ENCODE assay signal across 11 cellular contexts in the genomic region with DNA sequence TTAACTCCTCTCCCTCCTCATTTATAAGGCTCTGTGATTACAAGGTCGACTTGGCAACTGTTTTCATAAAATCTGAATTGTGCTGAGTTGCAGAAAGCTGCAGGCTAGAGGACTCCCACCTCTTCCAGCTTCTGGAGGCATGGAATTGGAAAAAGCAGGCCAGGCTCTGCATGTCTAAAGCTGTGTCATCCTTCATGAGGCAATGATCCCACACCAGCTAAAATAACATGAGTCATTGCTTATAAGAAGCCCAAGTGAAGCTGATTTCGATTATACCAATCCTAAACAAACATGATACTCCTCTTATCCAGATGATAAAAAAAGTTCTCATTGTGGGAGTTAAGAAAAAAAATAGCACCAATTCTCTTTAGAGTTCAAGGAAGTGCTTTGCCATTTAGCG. TPM values are rescaled to one million over a fixed set of nuclear protein-coding genes. Genes with fewer than 3 reads are reported as not detected.
A peak's percentile ranks its signal among the peaks of the same experiment; 100 is the strongest.
DNase-seq lines count a peak whose midpoint lies in the region; ATAC-seq and TF ChIP-seq lines count a peak whose summit lies in the region.
"Had no signal": no experiment of that assay in that cellular context is flagged by ENCODE, and none has a peak within 500 bp of the region (broad histone marks: within the 10 kb centered on the region; RNA-seq: fewer than 3 reads in every experiment).

No MANE protein-coding gene starts in this region.

- TF ChIP-seq CTCF in body of pancreas (IDR thresholded peaks at IDR 0.05) (no peak), spleen (IDR thresholded peaks at IDR 0.05 in 8 of 11, conservative IDR thresholded peaks at IDR 0.05 in 3 of 11) (no peak)

- H3K27me3 ChIP-seq in body of pancreas (no peaks in the 10 kb centered on the region), spleen (replicated peaks in 1 of 7) (no peaks in the 10 kb centered on the region)
- H3K27me3 ChIP-seq: tibial artery had no signal

- no peaks in the 10 kb centered on the region for H3K9me3 Mint-ChIP-seq in activated naive CD8-positive, alpha-beta T cell treated with anti-CD3 and anti-CD28 coated beads, Interleukin-2, amount 50 U/mL, for 24 hours

- intact Hi-C loops in body of pancreas (cut with DNase I) = loop anchor here (10.0 kb wide), 1 partner anchor 134 kb away; no protein-coding TSS in a partner anchor
- intact Hi-C loops in spleen (cut with DNase I; ENCODE audit: low total_unique reads) = no loop called here

- H3K27ac ChIP-seq in body of pancreas = peak overlapping the region in 1 of 4 donors; percentile 3
- peak overlapping the region in 7 of 8 donors; percentile 44 to 72 (median 57) for H3K27ac ChIP-seq in spleen
- H3K27ac ChIP-seq: parathyroid adenoma had no signal

- H3K27ac Mint-ChIP-seq in activated naive CD8-positive, alpha-beta T cell treated with anti-CD3 and anti-CD28 coated beads, Interleukin-2, amount 50 U/mL, for 24 hours = no peak overlapping the region

- ATAC-seq in body of pancreas (peak; percentile 88), GM21423 (IDR thresholded peaks at IDR 0.05; ENCODE audit: unreplicated experiment) (no peak)
- no peak for ATAC-seq in activated naive CD8-positive, alpha-beta T cell treated with anti-CD3 and anti-CD28 coated beads, Interleukin-2, amount 50 U/mL, for 24 hours

- H3K4me3 ChIP-seq in body of pancreas = no peak overlapping the region
- H3K4me3 ChIP-seq in spleen = no peak overlapping the region
- H3K4me3 ChIP-seq: coronary artery, tibial artery had no signal

- H3K36me3 Mint-ChIP-seq in activated naive CD8-positive, alpha-beta T cell treated with anti-CD3 and anti-CD28 coated beads, Interleukin-2, amount 50 U/mL, for 24 hours (ENCODE audit: low read depth) = no peaks in the 10 kb centered on the region

- H3K4me3 Mint-ChIP-seq in activated naive CD8-positive, alpha-beta T cell treated with anti-CD3 and anti-CD28 coated beads, Interleukin-2, amount 50 U/mL, for 24 hours = no peak overlapping the region

- no peaks in the 10 kb centered on the region for H3K27me3 Mint-ChIP-seq in activated naive CD8-positive, alpha-beta T cell treated with anti-CD3 and anti-CD28 coated beads, Interleukin-2, amount 50 U/mL, for 24 hours

- H3K4me1 Mint-ChIP-seq in activated naive CD8-positive, alpha-beta T cell treated with anti-CD3 and anti-CD28 coated beads, Interleukin-2, amount 50 U/mL, for 24 hours = no peaks in the 10 kb centered on the region

- H3K4me1 ChIP-seq in body of pancreas (peaks cover 13% of the 10 kb centered on the region), spleen (peaks cover 0 to 13% (median 2%) of the 10 kb centered on the region in 6 donors)
- H3K4me1 ChIP-seq: parathyroid adenoma, tibial artery had no signal

- no peaks in the 10 kb centered on the region for H3K9me3 ChIP-seq in body of pancreas
- H3K9me3 ChIP-seq in spleen = no peaks in the 10 kb centered on the region
- H3K9me3 ChIP-seq: tibial artery had no signal

- no peak for TF ChIP-seq POLR2A in body of pancreas (IDR thresholded peaks at IDR 0.05)
- TF ChIP-seq POLR2A in spleen (IDR thresholded peaks at IDR 0.05) = no peak

- peak; percentile 96 for DNase-seq in HCEC 1CT
- DNase-seq in body of pancreas = peak in 1 of 4 donors; percentile 55
- peak; percentile 12 for DNase-seq in inferior parietal cortex (ENCODE audit: extremely low spot score)
- DNase-seq in spleen = no peak
- no peak for DNase-seq in T-helper 1 cell
- no peak for DNase-seq in DMS79 (lab: John Stamatoyannopoulos, UW)
- no peak for DNase-seq in activated naive CD8-positive, alpha-beta T cell treated with anti-CD3 and anti-CD28 coated beads, Interleukin-2, amount 50 U/mL, for 24 hours

- 33 to 34% methylated on average over 3 of the region's 3 CpGs for WGBS in body of pancreas, 2 donors
- 37 to 53% (median 41%) methylated on average over 3 of the region's 3 CpGs for WGBS in spleen, 5 donors

- no peaks in the 10 kb centered on the region for H3K36me3 ChIP-seq in body of pancreas (replicated peaks in 1 of 2; ENCODE audit: insufficient read depth in 1 of 2, low read depth in 2 of 2)
- H3K36me3 ChIP-seq in spleen = no peaks in the 10 kb centered on the region
- H3K36me3 ChIP-seq: tibial artery had no signal

RNA-seq across cellular contexts. Expression of a gene that starts 11.8 kb away (rescaled TPM):
- 10 to 100 TPM; 16.3 to 16.5 TPM for total RNA-seq in body of pancreas
- 10 to 100 TPM; 13.8 to 78.3 (median 43.6) TPM for total RNA-seq in spleen
- polyA plus RNA-seq in spleen = 10 to 100 TPM in 1 of 3 donors, 1 to 10 TPM in 2; 1.9 to 10.5 (median 2.6) TPM

Comparison
In these comparisons a context has a peak if more than half of its experiments do, and no peak if none do; other contexts are left out.
1. DNase-seq: peak in HCEC 1CT (single experiment) and inferior parietal cortex (single experiment); none in spleen (single experiment), T-helper 1 cell (0 of 5), DMS79 (single experiment) and activated naive CD8-positive, alpha-beta T cell treated with anti-CD3 and anti-CD28 coated beads, Interleukin-2, amount 50 U/mL, for 24 hours (single experiment).